ENCODE assay signal across 27 cellular contexts in genomic region chr12:102741196-102741595, GRCh38.
"Had no signal": no experiment of that assay in that cellular context is flagged by ENCODE, and none has a peak within 500 bp of the region (broad histone marks: within the 10 kb centered on the region; RNA-seq: fewer than 3 reads in every experiment).

No MANE protein-coding gene starts in this region.

- H3K27ac ChIP-seq: neutrophil, pancreas, prostate gland, right atrium auricular region, skin epidermis, spleen, suprapubic skin, testis, tibial artery, transverse colon, upper lobe of right lung had no signal

- H3K4me3 ChIP-seq: pancreas, prostate gland, right atrium auricular region, skin epidermis, smooth muscle cell, spleen, suprapubic skin, testis, tibial artery, transverse colon, upper lobe of right lung, uterus had no signal

- DNase-seq: naive thymus-derived CD4-positive, alpha-beta T cell; natural killer cell; nephron progenitor cell; nucleus accumbens; pancreas; spleen; stimulated activated CD4-positive, alpha-beta T cell treated with anti-CD3 and anti-CD28 coated beads, Interleukin-12 subunit alpha, Interleukin-12 subunit beta, amount 100 ng/mL, for 4 hours; stimulated activated CD4-positive, alpha-beta T cell treated with anti-CD3 and anti-CD28 coated beads, Interleukin-1b, Interleukin-23, amount 100 ng/mL, for 48 hours; stimulated activated CD4-positive, alpha-beta T cell treated with anti-CD3 and anti-CD28 coated beads, Interleukin-4, amount 100 ng/mL, for 1 hour; stimulated activated CD4-positive, alpha-beta T cell treated with anti-CD3 and anti-CD28 coated beads, Interleukin-4, amount 100 ng/mL, for 4 hours; stimulated activated CD8-positive, alpha-beta memory T cell treated with anti-CD3 and anti-CD28 coated beads, Interleukin-4, amount 100 ng/mL, for 48 hours; stimulated activated naive CD4-positive, alpha-beta T cell; stimulated activated naive CD8-positive, alpha-beta T cell treated with anti-CD3 and anti-CD28 coated beads, Interleukin-15, amount 100 ng/mL, for 72 hours; stimulated activated naive CD8-positive, alpha-beta T cell treated with anti-CD3 and anti-CD28 coated beads, Interleukin-15, Interleukin-2, amounts not matched to agents 100 U/mL and 50 U/mL, for 24 hours; substantia nigra; testis; tibial artery; transverse colon; upper lobe of right lung; uterus had no signal

- FAIRE-seq: pancreas had no signal

- H3K9me3 ChIP-seq: neutrophil, pancreas, prostate gland, right atrium auricular region, spleen, suprapubic skin, testis, tibial artery, transverse colon, upper lobe of right lung, uterus had no signal

- H3K36me3 ChIP-seq: neutrophil, pancreas, prostate gland, right atrium auricular region, spleen, suprapubic skin, tibial artery, transverse colon, upper lobe of right lung, uterus had no signal

- ATAC-seq: naive thymus-derived CD4-positive, alpha-beta T cell; natural killer cell; stimulated activated memory B cell treated with anti-CD40 and anti-IgM and Interleukin-4, amounts not matched to agents 10 μg/mL and 1 μg/mL and 100 μg/mL, for 72 hours; stimulated activated naive CD8-positive, alpha-beta T cell treated with anti-CD3 and anti-CD28 coated beads, Interleukin-15, amount 100 ng/mL, for 72 hours; stimulated activated naive CD8-positive, alpha-beta T cell treated with anti-CD3 and anti-CD28 coated beads, Interleukin-15, Interleukin-2, amounts not matched to agents 100 U/mL and 50 U/mL, for 24 hours; upper lobe of right lung had no signal

- H3K4me1 ChIP-seq: pancreas, prostate gland, right atrium auricular region, spleen, suprapubic skin, testis, tibial artery, upper lobe of right lung had no signal

- H3K27me3 ChIP-seq: neutrophil, pancreas, right atrium auricular region, spleen, suprapubic skin, testis, tibial artery, transverse colon, upper lobe of right lung, uterus had no signal
